In the genomic region with DNA sequence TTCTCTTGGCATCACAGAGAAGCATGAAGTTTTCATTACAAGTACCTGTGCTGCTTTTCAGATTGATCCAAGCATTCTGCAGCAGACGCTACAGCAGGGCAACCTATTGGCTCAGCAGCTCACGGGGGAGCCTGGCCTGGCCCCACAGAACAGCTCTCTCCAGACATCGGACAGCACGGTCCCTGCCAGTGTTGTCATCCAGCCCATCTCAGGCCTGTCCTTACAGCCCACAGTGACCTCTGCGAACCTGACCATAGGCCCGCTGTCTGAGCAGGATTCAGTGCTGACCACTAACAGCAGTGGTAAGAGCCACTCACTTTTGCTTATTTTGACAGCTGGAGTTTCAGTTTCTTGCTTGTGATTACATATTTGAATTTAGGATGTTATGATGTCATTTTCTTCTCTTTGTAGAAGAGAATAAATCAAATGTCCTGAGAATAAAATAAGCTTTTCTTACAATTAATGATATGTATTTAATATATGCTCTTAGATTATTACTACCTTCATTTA, we compare ENCODE assay signal across 2 cellular contexts.
TF ChIP-seq lines count a peak whose summit lies in the region.

No MANE protein-coding gene starts in this region.

TF ChIP-seq in HepG2, 621 proteins besides CTCF, POLR2A, EP300 and RAD21 (continued from another document):
- TF ChIP-seq ATF7 (IDR thresholded peaks at IDR 0.05) (peak; percentile 41), ATF7 (CRISPR knock-in tag; IDR thresholded peaks at IDR 0.05) (no peak), ELF1 (CRISPR knock-in tag; IDR thresholded peaks at IDR 0.05) (no peak), ZNF549 (CRISPR knock-in tag; IDR thresholded peaks at IDR 0.05) (no peak)

TF ChIP-seq in GM12878, 131 proteins besides CTCF, POLR2A, EP300 and RAD21:
- TF ChIP-seq, protein P1, sequence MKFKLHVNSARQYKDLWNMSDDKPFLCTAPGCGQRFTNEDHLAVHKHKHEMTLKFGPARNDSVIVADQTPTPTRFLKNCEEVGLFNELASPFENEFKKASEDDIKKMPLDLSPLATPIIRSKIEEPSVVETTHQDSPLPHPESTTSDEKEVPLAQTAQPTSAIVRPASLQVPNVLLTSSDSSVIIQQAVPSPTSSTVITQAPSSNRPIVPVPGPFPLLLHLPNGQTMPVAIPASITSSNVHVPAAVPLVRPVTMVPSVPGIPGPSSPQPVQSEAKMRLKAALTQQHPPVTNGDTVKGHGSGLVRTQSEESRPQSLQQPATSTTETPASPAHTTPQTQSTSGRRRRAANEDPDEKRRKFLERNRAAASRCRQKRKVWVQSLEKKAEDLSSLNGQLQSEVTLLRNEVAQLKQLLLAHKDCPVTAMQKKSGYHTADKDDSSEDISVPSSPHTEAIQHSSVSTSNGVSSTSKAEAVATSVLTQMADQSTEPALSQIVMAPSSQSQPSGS (IDR thresholded peaks at IDR 0.05; ENCODE audit: low read length): no peak; the same call in 1 of the 2 replicates
- TF ChIP-seq RUNX3 (IDR thresholded peaks at IDR 0.05; ENCODE audit: low read length): peak; percentile 46; the same call in 1 of the 2 replicates
